Comparison of ENCODE assay signal across 8 cellular contexts in genomic region chr1:220218397-220219135, GRCh38. TPM values are rescaled to one million over a fixed set of nuclear protein-coding genes. Genes with fewer than 3 reads are reported as not detected.
DNase-seq lines count a peak whose midpoint lies in the region; ATAC-seq, FAIRE-seq and TF ChIP-seq lines count a peak whose summit lies in the region.
"Not testable (repeated sequence)": the region's sequence is repeated elsewhere in the genome, so short reads cannot be mapped to it uniquely, and the experiment has no call there.

No MANE protein-coding gene starts in this region.

- H3K27me3 ChIP-seq in HepG2 (ENCODE audit: control insufficient read depth in 1 of 2, insufficient read depth in 2 of 2, low read length in 2 of 2), result not testable (repeated sequence)

- not testable (repeated sequence) for H3K27ac ChIP-seq in HepG2 (ENCODE audit: extremely low read length, insufficient read depth, low read length)

- not testable (repeated sequence) for TF ChIP-seq RAD21 in HepG2 (CRISPR knock-in tag; IDR thresholded peaks at IDR 0.05)

- H2AFZ ChIP-seq in HepG2 (ENCODE audit: low read length), result not testable (repeated sequence)

- not testable (repeated sequence) for H3K36me3 ChIP-seq in HepG2 (replicated peaks in 1 of 2; ENCODE audit: control insufficient read depth in 1 of 2, insufficient read depth in 2 of 2, low read length in 2 of 2)

- not testable (repeated sequence) for H3K27me3 Mint-ChIP-seq in effector memory CD8-positive, alpha-beta T cell

- H3K9me3 ChIP-seq in HepG2 (ENCODE audit: low read length), result not testable (repeated sequence)

- not testable (repeated sequence) for BruUV-seq in HepG2 (replicated peaks; lab: Mats Ljungman, UMichigan)

- FAIRE-seq in HepG2 (lab: Jason Lieb, UNC), result not testable (repeated sequence)

- TF ChIP-seq EP300 in HepG2 (IDR thresholded peaks at IDR 0.05; ENCODE audit: low read depth in 2 of 2, low read length in 2 of 2); HepG2 (CRISPR knock-in tag; IDR thresholded peaks at IDR 0.05; ENCODE audit: borderline replicate concordance): not testable (repeated sequence)

- intact Hi-C loops in HepG2 (cut with micrococcal nuclease; ENCODE audit: unreplicated experiment), result loop anchor here (5.0 to 10.0 kb wide), 3 partner anchors 54 to 384 kb away; partner anchors contain the start of genes MARK1 and RAB3GAP2

- peak; percentile 34 for ATAC-seq in HG03565 (IDR thresholded peaks at IDR 0.05; ENCODE audit: unreplicated experiment)
- peak; percentile 47 for ATAC-seq in effector memory CD8-positive, alpha-beta T cell (replicated peaks)
- peak; percentile 89 for ATAC-seq in HepG2

- not testable (repeated sequence) for H4K20me1 ChIP-seq in HepG2 (ENCODE audit: insufficient read depth, low read length)

- not testable (repeated sequence) for H3K4me3 ChIP-seq in HepG2 (replicated peaks in 1 of 3; ENCODE audit: insufficient read depth in 1 of 3, low read depth in 2 of 3, low read length in 3 of 3)

- peak overlapping the region in 1 of 2 donors; percentile 68 for H3K27ac Mint-ChIP-seq in effector memory CD8-positive, alpha-beta T cell

- H3K36me3 Mint-ChIP-seq in effector memory CD8-positive, alpha-beta T cell (ENCODE audit: insufficient read depth), result not testable (repeated sequence)

- DNase-seq in COLO829 (ENCODE audit: low spot score) (peak; percentile 80), GM20000 (ENCODE audit: low spot score) (peak; percentile 21), NCI-H510A treated with DMSO at 0.1 percent for 48 hours (lab: John Stamatoyannopoulos, UW) (peak; percentile 65), HepG2 (ENCODE audit: low spot score) (peak; percentile 36)
- peak; percentile 41 for DNase-seq in activated CD4-positive, alpha-beta T cell treated with anti-CD3 and anti-CD28 coated beads, Interleukin-2, amount 50 U/mL, for 1 hour
- peak in 2 of 3 experiments; percentile 6 to 7 for DNase-seq in effector memory CD8-positive, alpha-beta T cell
- peak; percentile 15 to 42 for DNase-seq in stimulated activated CD4-positive, alpha-beta T cell treated with anti-CD3 and anti-CD28 coated beads, Interleukin-4, amount 100 ng/mL, for 48 hours (ENCODE audit: low read depth in 2 of 2)

- H3K4me1 ChIP-seq in HepG2 (ENCODE audit: insufficient read depth, low read length), result not testable (repeated sequence)

- H3K79me2 ChIP-seq in HepG2 (ENCODE audit: insufficient read depth, low read length), result peaks cover 13% of the 10 kb centered on the region

- H3K9me3 Mint-ChIP-seq in effector memory CD8-positive, alpha-beta T cell, result not testable (repeated sequence)

- H3K4me3 Mint-ChIP-seq in effector memory CD8-positive, alpha-beta T cell, result not testable (repeated sequence)

- in situ Hi-C loops in HepG2 (cut with HindIII; ENCODE audit: extremely low pct_ligation_motif_present, low pct_unique_long_range_greater_than_20kb), result not testable (repeated sequence)

- not testable (repeated sequence) for TF ChIP-seq POLR2A in HepG2 (IDR thresholded peaks at IDR 0.05; ENCODE audit: insufficient read depth in 1 of 2, low read depth in 2 of 2, low read length in 2 of 2)

- TF ChIP-seq CTCF in GM20000 (IDR thresholded peaks at IDR 0.05; ENCODE audit: extremely low read depth, missing control alignments) (peak; percentile 43), HepG2 (CRISPR knock-in tag; IDR thresholded peaks at IDR 0.05) (peak; percentile 57)

- H3K4me2 ChIP-seq in HepG2 (ENCODE audit: low read depth, low read length), result not testable (repeated sequence)

- CTCF ChIA-PET in HepG2 (lab: Yijun Ruan, JAX; ENCODE audit: low intra/inter-chr PET ratio, low total read pairs), result not testable (repeated sequence)

- POLR2A ChIA-PET in HepG2 (lab: Yijun Ruan, JAX), result not testable (repeated sequence)

- peaks cover 14 to 32% of the 10 kb centered on the region in 2 donors for H3K4me1 Mint-ChIP-seq in effector memory CD8-positive, alpha-beta T cell (ENCODE audit: low read depth in 2 of 2)

- not testable (repeated sequence) for H3K9ac ChIP-seq in HepG2 (ENCODE audit: insufficient read depth, low read depth, low read length)

- 60% methylated on average over 6 of the region's 6 CpGs for WGBS in HepG2 (ENCODE audit: low lambda C conversion rate)

TF ChIP-seq in HepG2, 621 proteins besides CTCF, POLR2A, EP300 and RAD21:
- TF ChIP-seq STAG1 (CRISPR knock-in tag; IDR thresholded peaks at IDR 0.05) (peak; percentile 53), SMC3 (IDR thresholded peaks at IDR 0.05; ENCODE audit: low read length) (peak; percentile 34; the same call in 1 of the 2 replicates)

RNA-seq across cellular contexts. Expression of gene RAB3GAP2, which starts 53.7 kb away (rescaled TPM):
- 25.0 and 34.2 TPM in 2 replicates for total RNA-seq in HepG2 (2016; rRNA removed; fragmentation: Illumina TruSeq; extraction: Trizol)
- total RNA-seq in HepG2 (2016; cell fraction: cytosol; rRNA removed; fragmentation: Illumina TruSeq; extraction: Trizol; ENCODE audit: low read depth), result 3.0 and 4.3 TPM in 2 replicates
- total RNA-seq in HepG2 (2016; cell fraction: insoluble cytoplasmic fraction; rRNA removed; fragmentation: Illumina TruSeq; extraction: Trizol), result 23.7 and 27.2 TPM in 2 replicates
- total RNA-seq in HepG2 (2016; cell fraction: membrane; rRNA removed; fragmentation: Illumina TruSeq; extraction: Trizol), result 7.6 and 8.8 TPM in 2 replicates
- 32.3 and 37.1 TPM in 2 replicates for total RNA-seq in HepG2 (2016; cell fraction: nucleus; rRNA removed; fragmentation: Illumina TruSeq; extraction: Trizol)
- 16.2 and 22.6 TPM in 2 replicates for polyA plus RNA-seq in HepG2 (2011; rRNA removed)
- polyA plus RNA-seq in HepG2 (2011; cell fraction: cytosol; rRNA removed), result 7.8 and 9.2 TPM in 2 replicates
- 18.5 and 18.9 TPM in 2 replicates for polyA plus RNA-seq in HepG2 (2011; cell fraction: nucleus; rRNA removed)
- polyA plus RNA-seq in HepG2 (2012), result 14.1 and 15.5 TPM in 2 replicates
- polyA plus RNA-seq in HepG2 (2016; cell fraction: cytosol; fragmentation: Illumina TruSeq; extraction: Trizol; ENCODE audit: low read depth), result 0.96 and 1.1 TPM in 2 replicates
- 13.9 and 14.7 TPM in 2 replicates for polyA plus RNA-seq in HepG2 (2016; cell fraction: insoluble cytoplasmic fraction; fragmentation: Illumina TruSeq; extraction: Trizol; ENCODE audit: low read depth)
- 2.2 and 2.5 TPM in 2 replicates for polyA plus RNA-seq in HepG2 (2016; cell fraction: membrane; fragmentation: Illumina TruSeq; extraction: Trizol; ENCODE audit: low read depth)
- polyA plus RNA-seq in HepG2 (2016; cell fraction: nucleus; fragmentation: Illumina TruSeq; extraction: Trizol; ENCODE audit: insufficient read depth, low read depth), result 29.6 and 30.6 TPM in 2 replicates
- polyA minus RNA-seq in HepG2 (2011; rRNA and poly(A)+ RNA removed; ENCODE audit: low replicate concordance), result 66.6 and 87.3 TPM in 2 replicates
- 24.9 and 27.7 TPM in 2 replicates for polyA minus RNA-seq in HepG2 (2011; cell fraction: cytosol; rRNA and poly(A)+ RNA removed)
- polyA minus RNA-seq in HepG2 (2011; cell fraction: nucleus; rRNA and poly(A)+ RNA removed), result 47.5 and 55.6 TPM in 2 replicates

Comparison
In these comparisons a context has a peak if more than half of its experiments do, and no peak if none do; other contexts are left out.
1. DNase-seq: peak in every context shown above with its lines; median percentile 80 in COLO829; 65 in NCI-H510A treated with DMSO at 0.1 percent for 48 hours; 41 in activated CD4-positive, alpha-beta T cell treated with anti-CD3 and anti-CD28 coated beads, Interleukin-2, amount 50 U/mL, for 1 hour; 36 in HepG2; 28 in stimulated activated CD4-positive, alpha-beta T cell treated with anti-CD3 and anti-CD28 coated beads, Interleukin-4, amount 100 ng/mL, for 48 hours; 21 in GM20000; 6 in effector memory CD8-positive, alpha-beta T cell.
2. ATAC-seq: peak in every context shown above with its lines; median percentile 89 in HepG2; 47 in effector memory CD8-positive, alpha-beta T cell; 34 in HG03565.